ENCODE assay signal across 8 cellular contexts in genomic region chr7:19491821-19492452, GRCh38.
DNase-seq lines count a peak whose midpoint lies in the region; ATAC-seq and TF ChIP-seq lines count a peak whose summit lies in the region.

No MANE protein-coding gene starts in this region.

- H3K79me1 ChIP-seq in IMR-90 (ENCODE audit: low read depth in 1 of 2, low read length in 2 of 2), result no peaks in the 10 kb centered on the region

- no TSS peak for BruUV-seq in IMR-90 (replicated peaks; lab: Mats Ljungman, UMichigan)

- in situ Hi-C loops in IMR-90 (cut with MboI; ENCODE audit: low sequenced_read_pairs), result no loop called here

- no peak overlapping the region for H3K27ac ChIP-seq in IMR-90 (ENCODE audit: insufficient read depth, low read length)
- no peak overlapping the region for H3K27ac ChIP-seq in lower lobe of right lung
- H3K27ac ChIP-seq in effector memory CD4-positive, alpha-beta T cell (ENCODE audit: insufficient read depth, low read length, poor library complexity, severe bottlenecking), result no peak overlapping the region

- no peaks in the 10 kb centered on the region for H3K9me3 ChIP-seq in IMR-90 (ENCODE audit: control insufficient read depth, insufficient read depth, low read length)
- no peaks in the 10 kb centered on the region for H3K9me3 ChIP-seq in lower lobe of right lung
- H3K9me3 ChIP-seq in effector memory CD4-positive, alpha-beta T cell (ENCODE audit: control insufficient read depth, low read length), result no peaks in the 10 kb centered on the region

- POLR2A ChIA-PET in IMR-90 (lab: Charles Lee; ENCODE audit: unreplicated experiment), result interaction anchor here (0.6 kb wide), 3 partner anchors 29 to 891 kb away, joined by 5 to 10 read pairs (median 8); no protein-coding TSS in a partner anchor

- H4K91ac ChIP-seq in IMR-90 (ENCODE audit: insufficient read depth, low read depth, low read length), result no peak overlapping the region

- no peak for TF ChIP-seq POLR2A in IMR-90 (IDR thresholded peaks at IDR 0.05; ENCODE audit: low read depth, low read length)

- no peak overlapping the region for H3K4me2 ChIP-seq in IMR-90 (ENCODE audit: low read depth, low read length)

- no peak overlapping the region for H3K23ac ChIP-seq in IMR-90 (ENCODE audit: low read depth, low read length)

- H3K9ac ChIP-seq in IMR-90 (ENCODE audit: low read depth, low read length), result no peak overlapping the region

- H3K4me3 ChIP-seq in IMR-90 (ENCODE audit: insufficient read depth, low read depth, low read length), result no peak overlapping the region
- H3K4me3 ChIP-seq in lower lobe of right lung, result no peak overlapping the region
- no peak overlapping the region for H3K4me3 ChIP-seq in effector memory CD4-positive, alpha-beta T cell (ENCODE audit: insufficient read depth, low read depth, low read length, poor library complexity, severe bottlenecking)

- H2BK5ac ChIP-seq in IMR-90 (ENCODE audit: low read depth, low read length, poor library complexity, severe bottlenecking), result no peak overlapping the region

- ATAC-seq in GM18861 (IDR thresholded peaks at IDR 0.05; ENCODE audit: unreplicated experiment) (peak; percentile 58), IMR-90 (ENCODE audit: low read depth) (peak; percentile 64), lower lobe of right lung (no peak), GM21737 (IDR thresholded peaks at IDR 0.05; ENCODE audit: unreplicated experiment) (no peak)

- H2BK15ac ChIP-seq in IMR-90 (ENCODE audit: low read depth, low read length), result no peak overlapping the region

- H2AK9ac ChIP-seq in IMR-90 (replicated peaks; ENCODE audit: low read depth, low read length, poor library complexity), result no peak overlapping the region

- no peaks in the 10 kb centered on the region for H3K4me1 ChIP-seq in IMR-90 (ENCODE audit: control insufficient read depth, insufficient read depth, low read length)
- no peaks in the 10 kb centered on the region for H3K4me1 ChIP-seq in lower lobe of right lung
- H3K4me1 ChIP-seq in effector memory CD4-positive, alpha-beta T cell (ENCODE audit: control insufficient read depth, insufficient read depth, low read length, poor library complexity, severe bottlenecking), result no peaks in the 10 kb centered on the region

- H3K9me1 ChIP-seq in IMR-90 (ENCODE audit: insufficient read depth, low read length), result no peaks in the 10 kb centered on the region

- no peak overlapping the region for H3K56ac ChIP-seq in IMR-90 (ENCODE audit: extremely low read depth, insufficient read depth, low read length)

- CTCF ChIA-PET in IMR-90 (lab: Yijun Ruan, JAX), result interaction anchor here (0.5 to 1.5 kb wide), 14 partner anchors 10 to 1542 kb away, joined by 3 to 8 read pairs (median 5); no protein-coding TSS in a partner anchor

- peak; percentile 55 for TF ChIP-seq RAD21 in IMR-90 (IDR thresholded peaks at IDR 0.05; ENCODE audit: low read length)

- no peak overlapping the region for H3K4ac ChIP-seq in IMR-90 (ENCODE audit: low read depth, low read length)

- H2BK120ac ChIP-seq in IMR-90 (ENCODE audit: low read depth, low read length), result no peak overlapping the region

- H3K14ac ChIP-seq in IMR-90 (replicated peaks; ENCODE audit: low read depth, low read length), result no peak overlapping the region

- intact Hi-C loops in IMR-90 (cut with micrococcal nuclease), result loop anchor here (2.0 to 10.0 kb wide), 3 partner anchors 173 to 375 kb away; partner anchors contain the start of gene TWIST1
- intact Hi-C loops in lower lobe of right lung (cut with DNase I), result no loop called here

- H3K27me3 ChIP-seq in IMR-90 (ENCODE audit: control insufficient read depth, insufficient read depth, low read length), result no peaks in the 10 kb centered on the region
- H3K27me3 ChIP-seq in lower lobe of right lung (ENCODE audit: low read depth), result no peaks in the 10 kb centered on the region
- no peaks in the 10 kb centered on the region for H3K27me3 ChIP-seq in effector memory CD4-positive, alpha-beta T cell (replicated peaks; ENCODE audit: control insufficient read depth, insufficient read depth, low read length, poor library complexity, severe bottlenecking)

- no peak overlapping the region for H3K18ac ChIP-seq in IMR-90 (ENCODE audit: low read depth, low read length)

- DNase-seq in AML-193 (lab: John Stamatoyannopoulos, UW) (peak; percentile 11 to 29), IMR-90 (peak; percentile 66), amniotic epithelial cell (ENCODE audit: low read depth) (peak; percentile 62), lower lobe of right lung (no peak), occipital lobe (lab: John Stamatoyannopoulos, UW) (no peak)
- no peak for DNase-seq in effector memory CD4-positive, alpha-beta T cell

- TF ChIP-seq CTCF in IMR-90 (conservative IDR thresholded peaks at IDR 0.05; ENCODE audit: low read depth, low read length), result peak; percentile 75
- peak; percentile 38 for TF ChIP-seq CTCF in lower lobe of right lung (IDR thresholded peaks at IDR 0.05)

- H2BK20ac ChIP-seq in IMR-90 (ENCODE audit: low read depth, low read length), result no peak overlapping the region

- no peaks in the 10 kb centered on the region for H3K36me3 ChIP-seq in IMR-90 (ENCODE audit: control insufficient read depth, insufficient read depth, low read length)
- H3K36me3 ChIP-seq in lower lobe of right lung, result no peaks in the 10 kb centered on the region
- H3K36me3 ChIP-seq in effector memory CD4-positive, alpha-beta T cell (ENCODE audit: control insufficient read depth, insufficient read depth, low read length), result no peaks in the 10 kb centered on the region

- no peak overlapping the region for H4K8ac ChIP-seq in IMR-90 (ENCODE audit: low read depth in 2 of 2, low read length in 2 of 2)

- WGBS in IMR-90 (ENCODE audit: extremely low coverage in 2 of 2, insufficient read length in 1 of 2), 2 experiments, result no CpG with 5 or more reads among the region's 7 CpGs

- no peaks in the 10 kb centered on the region for H4K20me1 ChIP-seq in IMR-90 (ENCODE audit: insufficient read depth, low read length)

- dilution Hi-C loops in IMR-90 (cut with HindIII; ENCODE audit: low sequenced_read_pairs, unreplicated experiment), result no loop called here

- no peak overlapping the region for H2AK5ac ChIP-seq in IMR-90 (ENCODE audit: low read depth, low read length)

- H2AFZ ChIP-seq in IMR-90 (replicated peaks; ENCODE audit: low read length, poor library complexity), result no peak overlapping the region

- no peak overlapping the region for H4K5ac ChIP-seq in IMR-90 (ENCODE audit: low read depth, low read length)

TF ChIP-seq in IMR-90, 13 proteins besides CTCF, POLR2A, EP300 and RAD21:
- TF ChIP-seq MAFK (IDR thresholded peaks at IDR 0.05; ENCODE audit: low read depth, low read length), result no peak
- no peak for TF ChIP-seq ELK1 (IDR thresholded peaks at IDR 0.05; ENCODE audit: borderline replicate concordance, low read depth, low read length)
- TF ChIP-seq MAZ (IDR thresholded peaks at IDR 0.05; ENCODE audit: borderline replicate concordance, low read depth, low read length), result no peak
- no peak for TF ChIP-seq USF2 (IDR thresholded peaks at IDR 0.05; ENCODE audit: low read depth, low read length)
- no peak for TF ChIP-seq RFX5 (IDR thresholded peaks at IDR 0.05; ENCODE audit: low read depth, low read length)
- TF ChIP-seq CEBPB (IDR thresholded peaks at IDR 0.05; ENCODE audit: low read depth, low read length), result no peak
- TF ChIP-seq MXI1 (IDR thresholded peaks at IDR 0.05; ENCODE audit: borderline replicate concordance, low read depth, low read length), result no peak
- TF ChIP-seq SMC3 (IDR thresholded peaks at IDR 0.05; ENCODE audit: low read depth, low read length), result peak; percentile 54

Comparison
In these comparisons a context has a peak if more than half of its experiments do, and no peak if none do; other contexts are left out.
1. DNase-seq: peak in AML-193 (2 of 2), IMR-90 (single experiment) and amniotic epithelial cell (single experiment); none in lower lobe of right lung (single experiment), occipital lobe (single experiment) and effector memory CD4-positive, alpha-beta T cell (0 of 3).
2. ATAC-seq: peak in GM18861 (single experiment) and IMR-90 (single experiment); none in lower lobe of right lung (0 of 2) and GM21737 (single experiment).